In genomic region chr2:121595012-121595891, GRCh38 we compare ENCODE assay signal across 10 cellular contexts. TPM values are rescaled to one million over a fixed set of nuclear protein-coding genes. Genes with fewer than 3 reads are reported as not detected.
A peak's percentile ranks its signal among the peaks of the same experiment; 100 is the strongest.
DNase-seq lines count a peak whose midpoint lies in the region; ATAC-seq and TF ChIP-seq lines count a peak whose summit lies in the region.
"Had no signal": no experiment of that assay in that cellular context is flagged by ENCODE, and none has a peak within 500 bp of the region (broad histone marks: within the 10 kb centered on the region; RNA-seq: fewer than 3 reads in every experiment).

No MANE protein-coding gene starts in this region.

- H3K36me3 ChIP-seq in RWPE2 (ENCODE audit: low read depth) (no peaks in the 10 kb centered on the region), left lung (no peaks in the 10 kb centered on the region)

- peak overlapping the region; percentile 65 for H3K27ac ChIP-seq in RWPE2 (ENCODE audit: poor library complexity, severe bottlenecking)
- peak overlapping the region in 1 of 2 donors; percentile 79 for H3K27ac ChIP-seq in left lung

- in situ Hi-C loops in ACHN (cut with HindIII; ENCODE audit: low pct_ligation_motif_present, low pct_unique_long_range_greater_than_20kb, low sequenced_read_pairs): no loop called here

- no peaks in the 10 kb centered on the region for H3K27me3 ChIP-seq in RWPE2 (ENCODE audit: insufficient read depth, poor library complexity, severe bottlenecking)
- H3K27me3 ChIP-seq in left lung: no peaks in the 10 kb centered on the region

- H3K4me1 ChIP-seq in RWPE2 (ENCODE audit: insufficient read depth, poor library complexity, severe bottlenecking): peaks cover 22% of the 10 kb centered on the region
- peaks cover 13 to 35% of the 10 kb centered on the region in 2 donors for H3K4me1 ChIP-seq in left lung

- ATAC-seq in GM18867 (IDR thresholded peaks at IDR 0.05; ENCODE audit: unreplicated experiment) (peak; percentile 33), RWPE2 (ENCODE audit: low read depth) (no peak), left lung (peak; percentile 67), GM19397 (IDR thresholded peaks at IDR 0.05; ENCODE audit: unreplicated experiment) (no peak)

- intact Hi-C loops in left lung (cut with DNase I): no loop called here

- H3K9me3 ChIP-seq in RWPE2 (ENCODE audit: severe bottlenecking) (no peaks in the 10 kb centered on the region), left lung (no peaks in the 10 kb centered on the region)

- peak; percentile 47 for DNase-seq in ACHN
- no peak for DNase-seq in RWPE2 (ENCODE audit: low spot score)
- DNase-seq in left lung: no peak
- no peak for DNase-seq in glomerular visceral epithelial cell (ENCODE audit: extremely low spot score)
- no peak for DNase-seq in hippocampal formation (lab: John Stamatoyannopoulos, UW)
- DNase-seq in activated gamma-delta T cell treated with Interleukin-2 at 50 U/mL for 16 hours: no peak
- DNase-seq: activated naive CD4-positive, alpha-beta T cell treated with anti-CD3 and anti-CD28 coated beads, Interleukin-2, amount 50 U/mL, for 16 hours; T-cell had no signal

- TF ChIP-seq CTCF in RWPE2 (IDR thresholded peaks at IDR 0.05; ENCODE audit: poor library complexity, severe bottlenecking) (no peak), left lung (IDR thresholded peaks at IDR 0.05) (no peak)

- H3K4me3 ChIP-seq in RWPE2 (ENCODE audit: severe bottlenecking): no peak overlapping the region
- H3K4me3 ChIP-seq in left lung: no peak overlapping the region

RNA-seq across cellular contexts. Expression of gene CLASP1, which starts 54.0 kb away (rescaled TPM):
- 10 to 100 TPM; 42.9 to 51.7 TPM for total RNA-seq in left lung

Comparison
In these comparisons a context has a peak if more than half of its experiments do, and no peak if none do; other contexts are left out.
1. ATAC-seq: peak in GM18867 (single experiment) and left lung (single experiment); none in RWPE2 (single experiment) and GM19397 (single experiment).